In genomic region chr13:114025432-114026127, GRCh38 we compare ENCODE assay signal across 9 cellular contexts. TPM values are rescaled to one million over a fixed set of nuclear protein-coding genes. Genes with fewer than 3 reads are reported as not detected.
DNase-seq lines count a peak whose midpoint lies in the region; ATAC-seq and TF ChIP-seq lines count a peak whose summit lies in the region.
"Had no signal": no experiment of that assay in that cellular context is flagged by ENCODE, and none has a peak within 500 bp of the region (broad histone marks: within the 10 kb centered on the region; RNA-seq: fewer than 3 reads in every experiment).

No MANE protein-coding gene starts in this region.

- H3K4me1 ChIP-seq in left lung: peaks cover 0 to 14% of the 10 kb centered on the region in 2 donors

- DNase-seq in NCI-H2171 treated with DMSO at 0.1 percent for 48 hours (lab: John Stamatoyannopoulos, UW) (peak; percentile 15), NCI-H2171 (lab: John Stamatoyannopoulos, UW) (no peak), amniotic epithelial cell (ENCODE audit: low read depth) (peak; percentile 83), left lung (peak in 1 of 2 donors; percentile 61), T-helper 1 cell (no peak), UCSD-AML1 (lab: John Stamatoyannopoulos, UW; ENCODE audit: unreplicated experiment) (no peak), NCI-H2029 treated with DMSO at 0.1 percent for 48 hours (lab: John Stamatoyannopoulos, UW) (no peak)
- DNase-seq: activated naive CD4-positive, alpha-beta T cell treated with anti-CD3 and anti-CD28 coated beads for 36 hours had no signal

- H3K4me3 ChIP-seq in left lung: no peak overlapping the region

- no peaks in the 10 kb centered on the region for H3K27me3 ChIP-seq in left lung

- no peak for TF ChIP-seq CTCF in left lung (IDR thresholded peaks at IDR 0.05)

- H3K36me3 ChIP-seq in left lung: peaks cover 0 to 69% of the 10 kb centered on the region in 2 donors

- no peaks in the 10 kb centered on the region for H3K9me3 ChIP-seq in left lung

- H3K27ac ChIP-seq in left lung (no peak overlapping the region), temporal lobe (ENCODE audit: low read depth, low read length) (peak overlapping the region; percentile 14)

- peak; percentile 59 for ATAC-seq in left lung

- intact Hi-C loops in left lung (cut with DNase I): no loop called here

RNA-seq across cellular contexts. Expression of gene C13orf46, which starts 51.7 kb away (rescaled TPM):
- total RNA-seq in left lung: 1 to 10 TPM; 7.1 to 7.5 TPM
- total RNA-seq in temporal lobe: 0.25 TPM

Comparison
In these comparisons a context has a peak if more than half of its experiments do, and no peak if none do; other contexts are left out.
1. DNase-seq: peak in NCI-H2171 treated with DMSO at 0.1 percent for 48 hours (single experiment) and amniotic epithelial cell (single experiment); none in NCI-H2171 (single experiment), T-helper 1 cell (0 of 5), UCSD-AML1 (single experiment) and NCI-H2029 treated with DMSO at 0.1 percent for 48 hours (single experiment).